In the genomic region with DNA sequence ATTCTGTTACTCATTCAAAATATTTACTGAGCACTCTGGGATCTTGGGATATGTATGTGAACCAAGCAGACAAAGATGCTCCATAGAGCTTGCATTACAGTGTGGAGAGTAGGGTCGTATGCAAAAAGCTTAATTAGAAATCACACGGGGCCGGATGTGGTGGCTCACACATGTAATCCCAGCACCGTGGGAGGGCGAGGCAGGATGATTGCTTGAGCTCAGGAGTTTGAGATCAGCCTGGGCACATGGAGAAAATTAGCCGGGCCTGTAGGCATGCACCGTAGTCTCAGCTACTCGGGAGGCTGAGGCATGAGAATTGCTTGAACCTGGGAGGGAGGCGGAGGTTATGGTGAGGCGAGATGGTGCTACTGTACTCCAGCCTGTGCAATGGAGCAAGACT, we compare ENCODE assay signal across 19 cellular contexts.
DNase-seq lines count a peak whose midpoint lies in the region; ATAC-seq lines count a peak whose summit lies in the region.
"Had no signal": no experiment of that assay in that cellular context is flagged by ENCODE, and none has a peak within 500 bp of the region (broad histone marks: within the 10 kb centered on the region; RNA-seq: fewer than 3 reads in every experiment).

No MANE protein-coding gene starts in this region.

- no peaks in the 10 kb centered on the region for H3K9me3 ChIP-seq in CD4-positive, alpha-beta memory T cell (ENCODE audit: control insufficient read depth in 1 of 2, low read length in 2 of 2)
- H3K9me3 ChIP-seq: BLaER1 treated with 17β-estradiol and CSF1 and Interleukin-3, amounts not matched to agents 10 nM and 100 nM had no signal

- H3K4me1 ChIP-seq in CD4-positive, alpha-beta memory T cell (ENCODE audit: insufficient read depth, low read length): no peaks in the 10 kb centered on the region

- H3K27ac Mint-ChIP-seq in CD4-positive, alpha-beta memory T cell: no peak overlapping the region
- H3K27ac Mint-ChIP-seq: CD8-positive, alpha-beta T cell; T-cell had no signal

- no peak overlapping the region for H3K4me3 ChIP-seq in CD4-positive, alpha-beta memory T cell (ENCODE audit: low read length in 2 of 2)
- H3K4me3 ChIP-seq: BLaER1 treated with 17β-estradiol and CSF1 and Interleukin-3, amounts not matched to agents 10 nM and 100 nM had no signal

- no peaks in the 10 kb centered on the region for H3K27me3 ChIP-seq in CD4-positive, alpha-beta memory T cell (ENCODE audit: insufficient read depth, low read length)
- H3K27me3 ChIP-seq: BLaER1 treated with 17β-estradiol and CSF1 and Interleukin-3, amounts not matched to agents 10 nM and 100 nM had no signal

- H3K36me3 Mint-ChIP-seq in CD4-positive, alpha-beta memory T cell: no peaks in the 10 kb centered on the region
- H3K36me3 Mint-ChIP-seq: CD8-positive, alpha-beta T cell; T-cell had no signal

- DNase-seq in GM04503 (ENCODE audit: low read depth) (peak; percentile 14), NCI-H460 (ENCODE audit: extremely low read depth, low read depth) (peak; percentile 7), amniotic epithelial cell (ENCODE audit: low read depth) (peak; percentile 5), inferior parietal cortex (ENCODE audit: extremely low spot score) (no peak)
- no peak for DNase-seq in CD4-positive, alpha-beta memory T cell
- no peak for DNase-seq in activated CD8-positive, alpha-beta memory T cell treated with anti-CD3 and anti-CD28 coated beads, Interleukin-2, amount 50 U/mL, for 48 hours
- DNase-seq: CD8-positive, alpha-beta T cell; DND-41; GDM1; H7; NCI-H1105; NCI-H2029 treated with DMSO at 0.1 percent for 48 hours; NCI-H226; NCI-H524 treated with DMSO at 0.1 percent for 48 hours; NCI-H82; SHP77 treated with DMSO at 0.1 percent for 48 hours; T-cell had no signal

- ATAC-seq in GM18498 (IDR thresholded peaks at IDR 0.05; ENCODE audit: unreplicated experiment): no peak
- ATAC-seq: CD8-positive, alpha-beta T cell; T-cell had no signal

- POLR2A ChIA-PET in CD4-positive, alpha-beta memory T cell (lab: Charles Lee; ENCODE audit: partially characterized antibody): no interaction called here

- intact Hi-C loops in CD4-positive, alpha-beta memory T cell (cut with micrococcal nuclease): no loop called here

- no peaks in the 10 kb centered on the region for H3K27me3 Mint-ChIP-seq in CD4-positive, alpha-beta memory T cell
- H3K27me3 Mint-ChIP-seq: T-cell had no signal

- no peaks in the 10 kb centered on the region for H3K9me3 Mint-ChIP-seq in CD4-positive, alpha-beta memory T cell
- H3K9me3 Mint-ChIP-seq: CD8-positive, alpha-beta T cell; T-cell had no signal

- H3K27ac ChIP-seq in CD4-positive, alpha-beta memory T cell (ENCODE audit: low read depth, low read length): no peak overlapping the region
- H3K27ac ChIP-seq: BLaER1 treated with 17β-estradiol and CSF1 and Interleukin-3, amounts not matched to agents 10 nM and 100 nM had no signal

- H3K4me3 Mint-ChIP-seq in CD4-positive, alpha-beta memory T cell: no peak overlapping the region
- H3K4me3 Mint-ChIP-seq: CD8-positive, alpha-beta T cell; T-cell had no signal

- no peaks in the 10 kb centered on the region for H3K4me1 Mint-ChIP-seq in CD4-positive, alpha-beta memory T cell
- H3K4me1 Mint-ChIP-seq: T-cell had no signal

- no peaks in the 10 kb centered on the region for H3K36me3 ChIP-seq in CD4-positive, alpha-beta memory T cell (ENCODE audit: insufficient read depth, low read length)
- H3K36me3 ChIP-seq: BLaER1 treated with 17β-estradiol and CSF1 and Interleukin-3, amounts not matched to agents 10 nM and 100 nM had no signal

- CTCF ChIA-PET in CD4-positive, alpha-beta memory T cell (lab: Charles Lee; ENCODE audit: partially characterized antibody): no interaction called here

Comparison
In these comparisons a context has a peak if more than half of its experiments do, and no peak if none do; other contexts are left out.
1. DNase-seq: peak in GM04503 (single experiment), NCI-H460 (single experiment) and amniotic epithelial cell (single experiment); none in inferior parietal cortex (single experiment), CD4-positive, alpha-beta memory T cell (0 of 5) and activated CD8-positive, alpha-beta memory T cell treated with anti-CD3 and anti-CD28 coated beads, Interleukin-2, amount 50 U/mL, for 48 hours (single experiment).